Comparison of ENCODE assay signal across 16 cellular contexts in the genomic region with DNA sequence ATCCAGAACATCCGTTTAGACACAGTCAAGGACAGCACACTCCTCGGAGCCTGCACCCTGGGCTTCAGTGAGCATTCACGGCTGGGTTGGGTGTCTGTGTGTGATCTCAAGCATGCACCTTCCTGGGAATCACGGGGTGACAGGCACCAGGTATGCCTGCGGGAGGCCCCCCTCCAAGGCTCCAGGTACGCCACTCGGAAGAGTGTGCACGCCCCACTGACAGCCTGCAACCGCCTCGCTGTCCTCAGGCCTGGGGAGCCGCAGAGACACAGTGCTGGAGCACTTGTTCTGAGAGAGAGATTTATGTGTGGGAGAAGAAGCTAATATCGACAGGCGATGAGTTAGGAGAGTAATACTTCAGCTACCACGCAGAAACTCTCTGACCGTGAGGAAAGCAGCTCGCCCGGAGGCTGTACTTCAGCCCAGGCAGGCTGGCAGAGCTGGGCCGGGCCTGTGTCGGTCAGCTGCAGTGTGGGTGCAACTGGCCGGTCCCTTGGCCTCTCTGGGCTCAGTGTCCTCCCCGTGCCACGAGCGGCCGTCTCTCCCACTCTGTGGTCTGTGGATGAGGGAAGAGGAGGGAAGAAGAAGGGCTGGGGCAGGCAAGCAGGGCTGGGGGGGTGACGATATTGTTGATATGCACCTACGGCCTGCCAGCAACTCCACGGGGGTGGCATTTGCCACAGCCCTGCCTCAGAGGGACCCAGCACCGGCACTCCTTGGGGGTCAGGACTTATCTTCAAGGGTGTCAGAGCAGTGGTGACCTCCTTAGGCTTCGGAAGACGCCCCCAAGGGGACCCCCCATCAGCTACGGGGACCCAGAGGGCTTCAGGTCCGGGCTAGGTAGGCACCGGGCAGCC. TPM values are rescaled to one million over a fixed set of nuclear protein-coding genes. Genes with fewer than 3 reads are reported as not detected.
A peak's percentile ranks its signal among the peaks of the same experiment; 100 is the strongest.
DNase-seq lines count a peak whose midpoint lies in the region; ATAC-seq, FAIRE-seq and TF ChIP-seq lines count a peak whose summit lies in the region.
"Had no signal": no experiment of that assay in that cellular context is flagged by ENCODE, and none has a peak within 500 bp of the region (broad histone marks: within the 10 kb centered on the region; RNA-seq: fewer than 3 reads in every experiment).

No MANE protein-coding gene starts in this region.

- H3K4me1 Mint-ChIP-seq in activated T-cell treated with anti-CD3 and anti-CD28 coated beads, Interleukin-2, amount 50 U/mL, for 24 hours (ENCODE audit: low read depth): peaks cover 2% of the 10 kb centered on the region

- no peaks in the 10 kb centered on the region for H3F3A ChIP-seq in SK-N-SH (replicated peaks; ENCODE audit: insufficient read depth)

- H3K27ac ChIP-seq in SK-N-SH (ENCODE audit: low read depth in 2 of 2, low read length in 1 of 2) (no peak overlapping the region), caudate nucleus (ENCODE audit: low read depth, low read length) (peak overlapping the region; percentile 21), HepG2 (ENCODE audit: extremely low read length, insufficient read depth, low read length) (no peak overlapping the region), spleen (no peak overlapping the region)
- H3K27ac ChIP-seq: BLaER1 treated with 17β-estradiol and CSF1 and Interleukin-3, amounts not matched to agents 10 nM and 100 nM; HL-60 had no signal

- H3K9me3 Mint-ChIP-seq in activated T-cell treated with anti-CD3 and anti-CD28 coated beads, Interleukin-2, amount 50 U/mL, for 24 hours: no peaks in the 10 kb centered on the region

- no peak for FAIRE-seq in HepG2 (lab: Jason Lieb, UNC)
- FAIRE-seq: H1 had no signal

- no peak for ATAC-seq in SK-N-SH treated with all-trans-retinoic acid at 6 μM for 48 hours
- ATAC-seq in HepG2: peak; percentile 28; the same call in 2 of the 3 replicates
- ATAC-seq: HCT116 had no signal

- TF ChIP-seq RAD21 in SK-N-SH (IDR thresholded peaks at IDR 0.05; ENCODE audit: low read length) (no peak), HepG2 (CRISPR knock-in tag; IDR thresholded peaks at IDR 0.05) (no peak)

- peak; percentile 27 for DNase-seq in SK-N-SH
- peak in 4 of 61 donors; percentile 12 to 22 (median 21) for DNase-seq in caudate nucleus (lab: John Stamatoyannopoulos, UW)
- no peak for DNase-seq in HepG2 (ENCODE audit: low spot score)
- peak; percentile 64 for DNase-seq in spleen
- no peak for DNase-seq in activated T-cell treated with anti-CD3 and anti-CD28 coated beads, Interleukin-2, amount 50 U/mL, for 24 hours
- DNase-seq in NCI-H1105 treated with DMSO at 0.1 percent for 48 hours (lab: John Stamatoyannopoulos, UW): no peak
- no peak for DNase-seq in NCI-H446 treated with DMSO at 0.1 percent for 48 hours (lab: John Stamatoyannopoulos, UW)
- DNase-seq: ACHN; Calu3; CD4-positive, CD25-positive, alpha-beta regulatory T cell; DMS 273 treated with DMSO at 0.1 percent for 48 hours had no signal

- no peaks in the 10 kb centered on the region for H4K20me1 ChIP-seq in SK-N-SH (ENCODE audit: insufficient read depth)
- H4K20me1 ChIP-seq in HepG2 (ENCODE audit: insufficient read depth, low read length): no peaks in the 10 kb centered on the region

- no peak overlapping the region for H3K27ac Mint-ChIP-seq in activated T-cell treated with anti-CD3 and anti-CD28 coated beads, Interleukin-2, amount 50 U/mL, for 24 hours
- H3K27ac Mint-ChIP-seq: CD4-positive, CD25-positive, alpha-beta regulatory T cell had no signal

- POLR2A ChIA-PET in SK-N-SH (lab: Yijun Ruan, JAX): no interaction called here
- POLR2A ChIA-PET in HepG2 (lab: Yijun Ruan, JAX): no interaction called here

- H3K27me3 Mint-ChIP-seq in activated T-cell treated with anti-CD3 and anti-CD28 coated beads, Interleukin-2, amount 50 U/mL, for 24 hours: peaks cover 64% of the 10 kb centered on the region

- H3K4me1 ChIP-seq in SK-N-SH (ENCODE audit: control insufficient read depth in 1 of 2, insufficient read depth in 2 of 2, low read depth in 1 of 2, low read length in 1 of 2) (peaks cover 0 to 5% of the 10 kb centered on the region in 2 experiments; a peak in 1 of 4 replicates), HepG2 (ENCODE audit: insufficient read depth, low read length) (no peaks in the 10 kb centered on the region), spleen (no peaks in the 10 kb centered on the region)

- H3K4me3 ChIP-seq in SK-N-SH (ENCODE audit: low read depth in 2 of 2, low read length in 1 of 2) (no peak overlapping the region), HepG2 (replicated peaks in 1 of 3; ENCODE audit: insufficient read depth in 1 of 3, low read depth in 2 of 3, low read length in 3 of 3) (no peak overlapping the region), spleen (no peak overlapping the region)
- H3K4me3 ChIP-seq: BLaER1 treated with 17β-estradiol and CSF1 and Interleukin-3, amounts not matched to agents 10 nM and 100 nM had no signal

- H2AFZ ChIP-seq in SK-N-SH (ENCODE audit: low read depth) (no peak overlapping the region), HepG2 (ENCODE audit: low read length) (no peak overlapping the region)

- H3K36me3 ChIP-seq in SK-N-SH (replicated peaks in 1 of 2; ENCODE audit: control insufficient read depth in 1 of 2, insufficient read depth in 2 of 2, low read length in 1 of 2) (no peaks in the 10 kb centered on the region), HepG2 (replicated peaks in 1 of 2; ENCODE audit: control insufficient read depth in 1 of 2, insufficient read depth in 2 of 2, low read length in 2 of 2) (no peaks in the 10 kb centered on the region), spleen (no peaks in the 10 kb centered on the region)
- H3K36me3 ChIP-seq: BLaER1 treated with 17β-estradiol and CSF1 and Interleukin-3, amounts not matched to agents 10 nM and 100 nM had no signal

- H3K36me3 Mint-ChIP-seq in activated T-cell treated with anti-CD3 and anti-CD28 coated beads, Interleukin-2, amount 50 U/mL, for 24 hours (ENCODE audit: low read depth): no peaks in the 10 kb centered on the region
- H3K36me3 Mint-ChIP-seq: CD4-positive, CD25-positive, alpha-beta regulatory T cell had no signal

- CTCF ChIA-PET in SK-N-SH (lab: Yijun Ruan, JAX): interaction anchor here (0.6 to 1.9 kb wide), 2 partner anchors 103 to 175 kb away, joined by 3 to 5 read pairs; no protein-coding TSS in a partner anchor
- CTCF ChIA-PET in HepG2 (lab: Yijun Ruan, JAX; ENCODE audit: low intra/inter-chr PET ratio, low total read pairs): no interaction called here

- H3K79me2 ChIP-seq in SK-N-SH (ENCODE audit: insufficient read depth): no peaks in the 10 kb centered on the region
- no peaks in the 10 kb centered on the region for H3K79me2 ChIP-seq in HepG2 (ENCODE audit: insufficient read depth, low read length)

- TF ChIP-seq EP300 in SK-N-SH (IDR thresholded peaks at IDR 0.05; ENCODE audit: borderline replicate concordance in 1 of 2, low read depth in 1 of 2, low read length in 1 of 2) (no peak), HepG2 (IDR thresholded peaks at IDR 0.05; ENCODE audit: low read depth in 2 of 2, low read length in 2 of 2) (no peak), HepG2 (CRISPR knock-in tag; IDR thresholded peaks at IDR 0.05; ENCODE audit: borderline replicate concordance) (no peak)

- TF ChIP-seq CTCF in SK-N-SH (IDR thresholded peaks at IDR 0.05): no peak
- no peak for TF ChIP-seq CTCF in HepG2 (CRISPR knock-in tag; IDR thresholded peaks at IDR 0.05)
- TF ChIP-seq CTCF in spleen (IDR thresholded peaks at IDR 0.05 in 8 of 11, conservative IDR thresholded peaks at IDR 0.05 in 3 of 11): no peak

- H3K4me2 ChIP-seq in SK-N-SH: no peak overlapping the region
- H3K4me2 ChIP-seq in HepG2 (ENCODE audit: low read depth, low read length): no peak overlapping the region

- no peak overlapping the region for H3K4me3 Mint-ChIP-seq in activated T-cell treated with anti-CD3 and anti-CD28 coated beads, Interleukin-2, amount 50 U/mL, for 24 hours
- H3K4me3 Mint-ChIP-seq: CD4-positive, CD25-positive, alpha-beta regulatory T cell had no signal

- no TSS peak for BruUV-seq in HepG2 (replicated peaks; lab: Mats Ljungman, UMichigan)

- H3K27me3 ChIP-seq in SK-N-SH (ENCODE audit: insufficient read depth): no peaks in the 10 kb centered on the region
- peaks cover 3 to 44% of the 10 kb centered on the region in 2 experiments; a peak in 4 of 5 replicates for H3K27me3 ChIP-seq in HepG2 (ENCODE audit: control insufficient read depth in 1 of 2, insufficient read depth in 2 of 2, low read length in 2 of 2)
- peaks cover 0 to 63% (median 13%) of the 10 kb centered on the region in 7 donors for H3K27me3 ChIP-seq in spleen (replicated peaks in 1 of 7)

- H3K9me3 ChIP-seq in SK-N-SH (no peaks in the 10 kb centered on the region), HepG2 (ENCODE audit: low read length) (no peaks in the 10 kb centered on the region), spleen (no peaks in the 10 kb centered on the region)

- H3K9me2 ChIP-seq in SK-N-SH: no peaks in the 10 kb centered on the region

- no peak for TF ChIP-seq POLR2A in HepG2 (IDR thresholded peaks at IDR 0.05; ENCODE audit: insufficient read depth in 1 of 2, low read depth in 2 of 2, low read length in 2 of 2)
- no peak for TF ChIP-seq POLR2A in spleen (IDR thresholded peaks at IDR 0.05)

- intact Hi-C loops in HepG2 (cut with micrococcal nuclease; ENCODE audit: unreplicated experiment) (no loop called here), spleen (cut with DNase I; ENCODE audit: low total_unique reads) (no loop called here)

- H3K9ac ChIP-seq in SK-N-SH: no peak overlapping the region
- no peak overlapping the region for H3K9ac ChIP-seq in HepG2 (ENCODE audit: insufficient read depth, low read depth, low read length)
- H3K9ac ChIP-seq: BLaER1 treated with 17β-estradiol and CSF1 and Interleukin-3, amounts not matched to agents 10 nM and 100 nM had no signal

- WGBS in SK-N-SH (ENCODE audit: low lambda C conversion rate): 64% methylated on average over 19 of the region's 33 CpGs
- WGBS in HepG2 (ENCODE audit: low lambda C conversion rate): 16% methylated on average over 14 of the region's 33 CpGs
- WGBS in spleen, 5 donors: 83 to 87% (median 84%) methylated on average over 33 of the region's 33 CpGs

- in situ Hi-C loops in HepG2 (cut with HindIII; ENCODE audit: extremely low pct_ligation_motif_present, low pct_unique_long_range_greater_than_20kb): no loop called here

RNA-seq across cellular contexts. Expression of a gene that starts 7.3 kb away (rescaled TPM):
- 0.15 and 0.16 TPM in 2 replicates for polyA plus RNA-seq in SK-N-SH (2012; rRNA removed)
- 0.09 and 0.51 TPM in 2 replicates for polyA plus RNA-seq in SK-N-SH (2012; cell fraction: cytosol; rRNA removed)
- polyA plus RNA-seq in SK-N-SH (2012; cell fraction: nucleus; rRNA removed): 0.67 and 1.2 TPM in 2 replicates
- total RNA-seq in HepG2 (2016; rRNA removed; fragmentation: Illumina TruSeq; extraction: Trizol): not detected in 2 replicates
- not detected in 2 replicates for total RNA-seq in HepG2 (2016; cell fraction: cytosol; rRNA removed; fragmentation: Illumina TruSeq; extraction: Trizol; ENCODE audit: low read depth)
- not detected in 2 replicates for total RNA-seq in HepG2 (2016; cell fraction: insoluble cytoplasmic fraction; rRNA removed; fragmentation: Illumina TruSeq; extraction: Trizol)
- total RNA-seq in HepG2 (2016; cell fraction: membrane; rRNA removed; fragmentation: Illumina TruSeq; extraction: Trizol): not detected in 2 replicates
- total RNA-seq in HepG2 (2016; cell fraction: nucleus; rRNA removed; fragmentation: Illumina TruSeq; extraction: Trizol): not detected in 2 replicates
- not detected in 2 replicates for polyA plus RNA-seq in HepG2 (2011; rRNA removed)
- not detected in 2 replicates for polyA plus RNA-seq in HepG2 (2011; cell fraction: cytosol; rRNA removed)
- not detected in 2 replicates for polyA plus RNA-seq in HepG2 (2011; cell fraction: nucleus; rRNA removed)
- polyA plus RNA-seq in HepG2 (2012): not detected in 2 replicates
- polyA plus RNA-seq in HepG2 (2016; cell fraction: cytosol; fragmentation: Illumina TruSeq; extraction: Trizol; ENCODE audit: low read depth): not detected in 2 replicates
- polyA plus RNA-seq in HepG2 (2016; cell fraction: insoluble cytoplasmic fraction; fragmentation: Illumina TruSeq; extraction: Trizol; ENCODE audit: low read depth): not detected in 2 replicates
- not detected in 2 replicates for polyA plus RNA-seq in HepG2 (2016; cell fraction: membrane; fragmentation: Illumina TruSeq; extraction: Trizol; ENCODE audit: low read depth)
- not detected in 2 replicates for polyA plus RNA-seq in HepG2 (2016; cell fraction: nucleus; fragmentation: Illumina TruSeq; extraction: Trizol; ENCODE audit: insufficient read depth, low read depth)
- not detected in 2 replicates for polyA minus RNA-seq in HepG2 (2011; rRNA and poly(A)+ RNA removed; ENCODE audit: low replicate concordance)
- not detected in 2 replicates for polyA minus RNA-seq in HepG2 (2011; cell fraction: cytosol; rRNA and poly(A)+ RNA removed)
- not detected in 2 replicates for polyA minus RNA-seq in HepG2 (2011; cell fraction: nucleus; rRNA and poly(A)+ RNA removed)
- total RNA-seq in spleen: 1 to 10 TPM in 6 of 7 donors, under 1 TPM in 1; 0.81 to 4.0 (median 1.7) TPM
- 1 to 10 TPM in 1 of 3 donors, under 1 TPM in 2; 0.43 to 2.1 (median 0.96) TPM for polyA plus RNA-seq in spleen
- polyA plus RNA-seq: CD4-positive, CD25-positive, alpha-beta regulatory T cell had no signal

Comparison
In these comparisons a context has a peak if more than half of its experiments do, and no peak if none do; other contexts are left out.
1. DNase-seq: peak in SK-N-SH (single experiment) and spleen (single experiment); none in HepG2 (single experiment), activated T-cell treated with anti-CD3 and anti-CD28 coated beads, Interleukin-2, amount 50 U/mL, for 24 hours (single experiment), NCI-H1105 treated with DMSO at 0.1 percent for 48 hours (single experiment) and NCI-H446 treated with DMSO at 0.1 percent for 48 hours (single experiment).